ENCODE assay signal across 7 cellular contexts in genomic region chr22:38454361-38455062, GRCh38. TPM values are rescaled to one million over a fixed set of nuclear protein-coding genes. Genes with fewer than 3 reads are reported as not detected.
DNase-seq lines count a peak whose midpoint lies in the region; ATAC-seq and TF ChIP-seq lines count a peak whose summit lies in the region.

No MANE protein-coding gene starts in this region.

- no peak overlapping the region for H2BK20ac ChIP-seq in H9 (ENCODE audit: low read depth, low read length, poor library complexity, severe bottlenecking)

- peak overlapping the region; percentile 67 to 89 for H3K4me3 Mint-ChIP-seq in H9
- H3K4me3 Mint-ChIP-seq in activated CD4-positive, alpha-beta memory T cell treated with anti-CD3 and anti-CD28 coated beads, Interleukin-2, amount 10 ng/mL, durations not matched to agents 7 days and 5 days = peak overlapping the region; percentile 55
- H3K4me3 Mint-ChIP-seq in stimulated activated memory B cell treated with anti-CD40 and anti-IgM and Interleukin-4, amounts not matched to agents 10 μg/mL and 1 μg/mL and 100 μg/mL, for 72 hours = peak overlapping the region; percentile 75

- H3K4me1 Mint-ChIP-seq in H9 = peaks cover 29 to 49% of the 10 kb centered on the region in 2 experiments
- peaks cover 13% of the 10 kb centered on the region for H3K4me1 Mint-ChIP-seq in activated CD4-positive, alpha-beta memory T cell treated with anti-CD3 and anti-CD28 coated beads, Interleukin-2, amount 10 ng/mL, durations not matched to agents 7 days and 5 days
- H3K4me1 Mint-ChIP-seq in stimulated activated memory B cell treated with anti-CD40 and anti-IgM and Interleukin-4, amounts not matched to agents 10 μg/mL and 1 μg/mL and 100 μg/mL, for 72 hours = peaks cover 16% of the 10 kb centered on the region

- no peak overlapping the region for H4K8ac ChIP-seq in H9 (replicated peaks; ENCODE audit: insufficient read length, low read depth, low read length)

- H3K27me3 Mint-ChIP-seq in H9 (ENCODE audit: low read depth) = peaks cover 90% of the 10 kb centered on the region
- peaks cover 76% of the 10 kb centered on the region for H3K27me3 Mint-ChIP-seq in activated CD4-positive, alpha-beta memory T cell treated with anti-CD3 and anti-CD28 coated beads, Interleukin-2, amount 10 ng/mL, durations not matched to agents 7 days and 5 days
- peaks cover 89% of the 10 kb centered on the region for H3K27me3 Mint-ChIP-seq in stimulated activated memory B cell treated with anti-CD40 and anti-IgM and Interleukin-4, amounts not matched to agents 10 μg/mL and 1 μg/mL and 100 μg/mL, for 72 hours

- no peak for TF ChIP-seq CTCF in H9 (conservative IDR thresholded peaks at IDR 0.05)

- H3K4me3 ChIP-seq in iPS-11a (ENCODE audit: low read depth, low read length) = peak overlapping the region; percentile 33

- H3K27me3 ChIP-seq in H9 (ENCODE audit: insufficient read depth, low read length) = peaks cover 19% of the 10 kb centered on the region

- H2BK5ac ChIP-seq in H9 (ENCODE audit: insufficient read length, low read length) = no peak overlapping the region

- peaks cover 12% of the 10 kb centered on the region for H3K23me2 ChIP-seq in H9 (ENCODE audit: insufficient read length, low read depth, low read length, poor library complexity, severe bottlenecking)

- H3K14ac ChIP-seq in H9 (ENCODE audit: insufficient read depth, low read length) = no peak overlapping the region; the same call in 1 of the 2 replicates

- DNase-seq in H9 = no peak
- no peak for DNase-seq in activated CD4-positive, alpha-beta memory T cell treated with anti-CD3 and anti-CD28 coated beads, Interleukin-2, amount 10 ng/mL, durations not matched to agents 7 days and 5 days
- DNase-seq in NCI-H526 treated with DMSO at 0.1 percent for 48 hours (lab: John Stamatoyannopoulos, UW) = no peak
- no peak for DNase-seq in NCI-H2227 (lab: John Stamatoyannopoulos, UW; ENCODE audit: unreplicated experiment)

- no peak overlapping the region for H3K9ac ChIP-seq in H9 (ENCODE audit: extremely low read depth, insufficient read length, low read length)

- no peaks in the 10 kb centered on the region; a peak in 1 of 5 replicates for H3K9me3 Mint-ChIP-seq in H9
- no peaks in the 10 kb centered on the region for H3K9me3 Mint-ChIP-seq in activated CD4-positive, alpha-beta memory T cell treated with anti-CD3 and anti-CD28 coated beads, Interleukin-2, amount 10 ng/mL, durations not matched to agents 7 days and 5 days
- H3K9me3 Mint-ChIP-seq in stimulated activated memory B cell treated with anti-CD40 and anti-IgM and Interleukin-4, amounts not matched to agents 10 μg/mL and 1 μg/mL and 100 μg/mL, for 72 hours = no peaks in the 10 kb centered on the region

- H3K36me3 Mint-ChIP-seq in H9 (ENCODE audit: insufficient read depth in 1 of 3, low read depth in 3 of 3) = no peaks in the 10 kb centered on the region; a peak in 2 of 7 replicates
- H3K36me3 Mint-ChIP-seq in activated CD4-positive, alpha-beta memory T cell treated with anti-CD3 and anti-CD28 coated beads, Interleukin-2, amount 10 ng/mL, durations not matched to agents 7 days and 5 days (ENCODE audit: low read depth) = no peaks in the 10 kb centered on the region
- no peaks in the 10 kb centered on the region for H3K36me3 Mint-ChIP-seq in stimulated activated memory B cell treated with anti-CD40 and anti-IgM and Interleukin-4, amounts not matched to agents 10 μg/mL and 1 μg/mL and 100 μg/mL, for 72 hours

- H3K4me2 ChIP-seq in H9 (ENCODE audit: insufficient read depth, insufficient read length, low read length) = peak overlapping the region; percentile 48

- no peaks in the 10 kb centered on the region for H4K20me1 ChIP-seq in H9 (ENCODE audit: control insufficient read depth, insufficient read depth, insufficient read length)

- H3K18ac ChIP-seq in H9 (ENCODE audit: insufficient read length, low read depth, low read length) = no peak overlapping the region

- no peak overlapping the region for H3K56ac ChIP-seq in H9 (ENCODE audit: insufficient read length, low read depth, low read length)

- H2AK5ac ChIP-seq in H9 (ENCODE audit: insufficient read length, low read length) = no peak overlapping the region

- H2BK12ac ChIP-seq in H9 (ENCODE audit: insufficient read length, low read depth, low read length) = no peak overlapping the region

- no peak overlapping the region for H2AFZ ChIP-seq in H9 (ENCODE audit: low read length)

- ATAC-seq in stimulated activated memory B cell treated with anti-CD40 and anti-IgM and Interleukin-4, amounts not matched to agents 10 μg/mL and 1 μg/mL and 100 μg/mL, for 72 hours = peak; percentile 17
- no peak for ATAC-seq in HG02588 (IDR thresholded peaks at IDR 0.05; ENCODE audit: unreplicated experiment)

- CTCF ChIA-PET in activated CD4-positive, alpha-beta memory T cell treated with anti-CD3 and anti-CD28 coated beads, Interleukin-2, amount 10 ng/mL, durations not matched to agents 7 days and 5 days (lab: Charles Lee) = no interaction called here

- H3K9me3 ChIP-seq in H9 (ENCODE audit: control insufficient read depth, low read depth, low read length) = no peaks in the 10 kb centered on the region

- no peaks in the 10 kb centered on the region for H3K79me2 ChIP-seq in H9 (ENCODE audit: insufficient read depth, low read length)

- no peak overlapping the region for H2BK120ac ChIP-seq in H9 (ENCODE audit: low read depth, low read length, poor library complexity, severe bottlenecking)

- H3K27ac ChIP-seq in H9 (ENCODE audit: insufficient read length, low read depth, low read length) = no peak overlapping the region

- no peak overlapping the region for H3T11ph ChIP-seq in H9 (ENCODE audit: low read length)

- no peak overlapping the region for H4K5ac ChIP-seq in H9 (ENCODE audit: insufficient read length, low read depth, low read length)

- H2BK15ac ChIP-seq in H9 (ENCODE audit: low read depth, low read length) = no peak overlapping the region

- H3K4ac ChIP-seq in H9 (ENCODE audit: low read depth, low read length) = no peak overlapping the region

- no CpG with 5 or more reads among the region's 64 CpGs for WGBS in H9 (ENCODE audit: extremely low coverage, insufficient read length, low lambda C conversion rate)

- H3K27ac Mint-ChIP-seq in H9 = no peak overlapping the region
- no peak overlapping the region for H3K27ac Mint-ChIP-seq in activated CD4-positive, alpha-beta memory T cell treated with anti-CD3 and anti-CD28 coated beads, Interleukin-2, amount 10 ng/mL, durations not matched to agents 7 days and 5 days
- no peak overlapping the region for H3K27ac Mint-ChIP-seq in stimulated activated memory B cell treated with anti-CD40 and anti-IgM and Interleukin-4, amounts not matched to agents 10 μg/mL and 1 μg/mL and 100 μg/mL, for 72 hours

- H3K79me1 ChIP-seq in H9 (ENCODE audit: insufficient read depth, low read depth, low read length, poor library complexity, severe bottlenecking) = no peaks in the 10 kb centered on the region

- H3K23ac ChIP-seq in H9 (ENCODE audit: insufficient read length, low read depth, low read length) = no peak overlapping the region

- POLR2A ChIA-PET in activated CD4-positive, alpha-beta memory T cell treated with anti-CD3 and anti-CD28 coated beads, Interleukin-2, amount 10 ng/mL, durations not matched to agents 7 days and 5 days (lab: Charles Lee) = no interaction called here

- peaks cover 3% of the 10 kb centered on the region; the same call in 1 of the 2 replicates for H3K4me1 ChIP-seq in H9 (ENCODE audit: insufficient read depth, low read length)

- H4K91ac ChIP-seq in H9 (ENCODE audit: insufficient read length, low read depth, low read length) = no peak overlapping the region

RNA-seq across cellular contexts. Expression of gene KCNJ4, which starts 0.5 kb away (rescaled TPM):
- 0.88 and 0.92 TPM in 2 replicates for total RNA-seq in H9 (2021)
- total RNA-seq in activated CD4-positive, alpha-beta memory T cell treated with anti-CD3 and anti-CD28 coated beads, Interleukin-2, amount 10 ng/mL, durations not matched to agents 7 days and 5 days = not detected

RNA-seq across cellular contexts. Expression of gene KDELR3, which starts 13.4 kb away (rescaled TPM):
- 7.2 and 7.3 TPM in 2 replicates for total RNA-seq in H9 (2021)
- total RNA-seq in activated CD4-positive, alpha-beta memory T cell treated with anti-CD3 and anti-CD28 coated beads, Interleukin-2, amount 10 ng/mL, durations not matched to agents 7 days and 5 days = under 1 TPM; 0.75 to 0.88 TPM

RNA-seq across cellular contexts. Expression of gene DDX17, which starts 51.6 kb away (rescaled TPM):
- 529 and 538 TPM in 2 replicates for total RNA-seq in H9 (2021)
- 100 to 1,000 TPM; 511 to 521 TPM for total RNA-seq in activated CD4-positive, alpha-beta memory T cell treated with anti-CD3 and anti-CD28 coated beads, Interleukin-2, amount 10 ng/mL, durations not matched to agents 7 days and 5 days
